20 cellular contexts compared by ENCODE assay signal in the genomic region with DNA sequence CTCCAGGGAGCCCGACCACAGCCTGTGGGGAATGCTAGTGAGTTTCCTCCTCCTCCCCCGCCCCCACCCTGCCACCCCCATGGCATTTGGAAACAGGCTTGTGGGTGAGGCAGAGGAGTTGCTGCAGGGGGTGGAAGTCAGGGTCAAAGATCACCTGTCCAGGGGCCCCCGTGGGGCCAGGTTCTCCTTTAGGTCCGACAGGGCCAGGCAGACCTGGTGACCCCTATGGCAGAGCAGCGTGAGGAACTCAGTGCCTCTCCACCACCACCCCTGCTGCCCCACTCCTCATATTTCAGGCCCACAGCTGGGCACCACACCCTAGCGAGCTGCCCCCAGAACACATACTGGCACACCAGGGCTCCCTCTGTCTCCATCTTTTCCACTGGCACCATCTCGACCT. TPM values are rescaled to one million over a fixed set of nuclear protein-coding genes. Genes with fewer than 3 reads are reported as not detected.
"Had no signal": no experiment of that assay in that cellular context is flagged by ENCODE, and none has a peak within 500 bp of the region (broad histone marks: within the 10 kb centered on the region; RNA-seq: fewer than 3 reads in every experiment).

No MANE protein-coding gene starts in this region.

- ATAC-seq: SK-N-SH treated with all-trans-retinoic acid at 6 μM for 48 hours had no signal

- H3K4me1 ChIP-seq: SJCRH30 had no signal

- DNase-seq: KBM-7, MG63, NCI-H1092, NCI-H1436, NCI-H187, NCI-H2029, NCI-H2081 treated with DMSO at 0.1 percent for 48 hours, NCI-H2171, NCI-H226, NCI-H446, NCI-H510A, NCI-H524 treated with DMSO at 0.1 percent for 48 hours, NCI-H69, NCI-H774, RPMI8226, SHP77, SJCRH30 had no signal

- H3K27ac ChIP-seq: HL-60, SJCRH30 had no signal

- H3K9me3 ChIP-seq: MG63, SJCRH30 had no signal

- H3K4me3 ChIP-seq: MG63, SJCRH30 had no signal

- H3K36me3 ChIP-seq: MG63, SJCRH30 had no signal

RNA-seq across cellular contexts. Expression of a gene that starts 49.1 kb away (rescaled TPM):
- total RNA-seq: LHCN-M2, SJCRH30 had no signal
